1 cellular context compared by ENCODE assay signal in the genomic region with DNA sequence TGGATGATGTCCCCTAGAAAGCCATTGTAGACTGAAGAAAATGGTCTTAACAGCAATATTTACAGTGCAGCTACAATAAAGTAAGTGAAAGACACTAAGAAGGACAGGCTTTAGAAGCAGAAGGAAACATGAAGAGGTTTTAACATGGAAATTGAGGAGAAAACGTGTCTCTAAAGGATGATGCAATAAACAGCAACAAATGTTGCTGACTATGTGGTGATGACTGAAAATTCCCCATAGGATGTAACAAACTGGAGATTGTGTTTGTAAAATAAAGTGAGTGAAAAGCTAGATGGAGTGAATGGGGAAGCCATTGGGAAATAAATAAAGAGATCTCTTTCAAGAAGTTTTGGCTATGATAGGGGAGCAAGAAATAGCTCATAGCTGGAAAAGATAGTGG.
TF ChIP-seq lines count a peak whose summit lies in the region.

No MANE protein-coding gene starts in this region.

TF ChIP-seq in HEK293, 187 proteins besides CTCF, POLR2A, EP300 and RAD21 (continued from another document):
- TF ChIP-seq, protein P1, sequence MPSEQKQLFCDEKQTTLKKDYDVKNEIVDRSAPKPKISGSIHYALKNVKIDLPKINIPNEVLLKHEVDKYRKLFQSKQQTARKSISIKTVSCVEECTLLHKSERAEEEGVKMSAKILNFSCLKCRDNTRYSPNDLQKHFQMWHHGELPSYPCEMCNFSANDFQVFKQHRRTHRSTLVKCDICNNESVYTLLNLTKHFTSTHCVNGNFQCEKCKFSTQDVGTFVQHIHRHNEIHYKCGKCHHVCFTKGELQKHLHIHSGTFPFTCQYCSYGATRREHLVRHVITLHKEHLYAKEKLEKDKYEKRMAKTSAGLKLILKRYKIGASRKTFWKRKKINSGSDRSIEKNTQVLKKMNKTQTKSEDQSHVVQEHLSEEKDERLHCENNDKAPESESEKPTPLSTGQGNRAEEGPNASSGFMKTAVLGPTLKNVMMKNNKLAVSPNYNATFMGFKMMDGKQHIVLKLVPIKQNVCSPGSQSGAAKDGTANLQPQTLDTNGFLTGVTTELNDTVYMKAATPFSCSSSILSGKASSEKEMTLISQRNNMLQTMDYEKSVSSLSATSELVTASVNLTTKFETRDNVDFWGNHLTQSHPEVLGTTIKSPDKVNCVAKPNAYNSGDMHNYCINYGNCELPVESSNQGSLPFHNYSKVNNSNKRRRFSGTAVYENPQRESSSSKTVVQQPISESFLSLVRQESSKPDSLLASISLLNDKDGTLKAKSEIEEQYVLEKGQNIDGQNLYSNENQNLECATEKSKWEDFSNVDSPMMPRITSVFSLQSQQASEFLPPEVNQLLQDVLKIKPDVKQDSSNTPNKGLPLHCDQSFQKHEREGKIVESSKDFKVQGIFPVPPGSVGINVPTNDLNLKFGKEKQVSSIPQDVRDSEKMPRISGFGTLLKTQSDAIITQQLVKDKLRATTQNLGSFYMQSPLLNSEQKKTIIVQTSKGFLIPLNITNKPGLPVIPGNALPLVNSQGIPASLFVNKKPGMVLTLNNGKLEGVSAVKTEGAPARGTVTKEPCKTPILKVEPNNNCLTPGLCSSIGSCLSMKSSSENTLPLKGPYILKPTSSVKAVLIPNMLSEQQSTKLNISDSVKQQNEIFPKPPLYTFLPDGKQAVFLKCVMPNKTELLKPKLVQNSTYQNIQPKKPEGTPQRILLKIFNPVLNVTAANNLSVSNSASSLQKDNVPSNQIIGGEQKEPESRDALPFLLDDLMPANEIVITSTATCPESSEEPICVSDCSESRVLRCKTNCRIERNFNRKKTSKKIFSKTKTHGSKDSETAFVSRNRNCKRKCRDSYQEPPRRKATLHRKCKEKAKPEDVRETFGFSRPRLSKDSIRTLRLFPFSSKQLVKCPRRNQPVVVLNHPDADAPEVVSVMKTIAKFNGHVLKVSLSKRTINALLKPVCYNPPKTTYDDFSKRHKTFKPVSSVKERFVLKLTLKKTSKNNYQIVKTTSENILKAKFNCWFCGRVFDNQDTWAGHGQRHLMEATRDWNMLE (tag by site-specific recombination; conservative IDR thresholded peaks at IDR 0.05; ENCODE audit: low read depth), result 0 out of 2 replicates have a peak, but pooled peaks have one; percentile 18
